ENCODE assay signal across 1 cellular context in the genomic region with DNA sequence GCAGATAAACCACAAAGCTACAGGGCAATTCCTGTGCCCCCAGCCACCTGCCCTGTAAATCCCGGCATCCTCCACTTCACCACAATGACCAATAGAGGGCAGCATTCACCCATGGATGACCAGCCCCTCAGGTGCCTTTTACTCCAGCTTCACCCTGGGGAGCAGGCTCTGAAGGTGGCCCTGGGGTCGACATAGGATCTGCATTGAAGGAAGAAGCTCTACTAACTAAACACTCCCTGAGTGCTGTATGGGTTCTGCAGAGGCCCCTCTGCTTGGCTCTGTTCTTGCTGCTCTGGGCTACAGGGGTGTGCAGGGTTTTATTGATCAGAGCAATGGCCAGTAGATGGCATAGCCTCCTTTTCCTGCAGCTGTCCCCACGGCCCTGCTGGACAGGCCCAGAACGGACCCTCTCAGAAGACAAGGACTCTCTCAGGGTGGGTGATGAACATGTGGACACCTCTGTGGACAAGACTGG.
TF ChIP-seq lines count a peak whose summit lies in the region.

No MANE protein-coding gene starts in this region.

TF ChIP-seq in HepG2, 621 proteins besides CTCF, POLR2A, EP300 and RAD21 (continued from another document and continues in another):
- TF ChIP-seq, protein P1, sequence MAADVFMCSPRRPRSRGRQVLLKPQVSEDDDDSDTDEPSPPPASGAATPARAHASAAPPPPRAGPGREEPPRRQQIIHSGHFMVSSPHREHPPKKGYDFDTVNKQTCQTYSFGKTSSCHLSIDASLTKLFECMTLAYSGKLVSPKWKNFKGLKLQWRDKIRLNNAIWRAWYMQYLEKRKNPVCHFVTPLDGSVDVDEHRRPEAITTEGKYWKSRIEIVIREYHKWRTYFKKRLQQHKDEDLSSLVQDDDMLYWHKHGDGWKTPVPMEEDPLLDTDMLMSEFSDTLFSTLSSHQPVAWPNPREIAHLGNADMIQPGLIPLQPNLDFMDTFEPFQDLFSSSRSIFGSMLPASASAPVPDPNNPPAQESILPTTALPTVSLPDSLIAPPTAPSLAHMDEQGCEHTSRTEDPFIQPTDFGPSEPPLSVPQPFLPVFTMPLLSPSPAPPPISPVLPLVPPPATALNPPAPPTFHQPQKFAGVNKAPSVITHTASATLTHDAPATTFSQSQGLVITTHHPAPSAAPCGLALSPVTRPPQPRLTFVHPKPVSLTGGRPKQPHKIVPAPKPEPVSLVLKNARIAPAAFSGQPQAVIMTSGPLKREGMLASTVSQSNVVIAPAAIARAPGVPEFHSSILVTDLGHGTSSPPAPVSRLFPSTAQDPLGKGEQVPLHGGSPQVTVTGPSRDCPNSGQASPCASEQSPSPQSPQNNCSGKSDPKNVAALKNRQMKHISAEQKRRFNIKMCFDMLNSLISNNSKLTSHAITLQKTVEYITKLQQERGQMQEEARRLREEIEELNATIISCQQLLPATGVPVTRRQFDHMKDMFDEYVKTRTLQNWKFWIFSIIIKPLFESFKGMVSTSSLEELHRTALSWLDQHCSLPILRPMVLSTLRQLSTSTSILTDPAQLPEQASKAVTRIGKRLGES (CRISPR knock-in tag; IDR thresholded peaks at IDR 0.05; ENCODE audit: borderline replicate concordance): no peak
- TF ChIP-seq MLLT10 (CRISPR knock-in tag; IDR thresholded peaks at IDR 0.05) (no peak), NAIF1 (CRISPR knock-in tag; IDR thresholded peaks at IDR 0.05; ENCODE audit: borderline replicate concordance) (no peak), ZBTB1 (CRISPR knock-in tag; IDR thresholded peaks at IDR 0.05; ENCODE audit: borderline replicate concordance) (no peak), ZNF33A (CRISPR knock-in tag; IDR thresholded peaks at IDR 0.05; ENCODE audit: borderline replicate concordance) (no peak), SALL2 (CRISPR knock-in tag; IDR thresholded peaks at IDR 0.05) (0 out of 2 replicates have a peak, but pooled peaks have one; percentile 12), SIN3A (IDR thresholded peaks at IDR 0.05; ENCODE audit: borderline replicate concordance, low read depth, low read length) (no peak), ZNF3 (CRISPR knock-in tag; IDR thresholded peaks at IDR 0.05) (no peak), PITX1 (CRISPR knock-in tag; IDR thresholded peaks at IDR 0.05) (peak; percentile 30; the same call in 1 of the 2 replicates), HES4 (CRISPR knock-in tag; IDR thresholded peaks at IDR 0.05; ENCODE audit: borderline replicate concordance) (no peak), ZNF235 (CRISPR knock-in tag; IDR thresholded peaks at IDR 0.05; ENCODE audit: borderline replicate concordance) (no peak), FOXA3 (CRISPR knock-in tag; IDR thresholded peaks at IDR 0.05) (no peak)
- TF ChIP-seq, protein P2, sequence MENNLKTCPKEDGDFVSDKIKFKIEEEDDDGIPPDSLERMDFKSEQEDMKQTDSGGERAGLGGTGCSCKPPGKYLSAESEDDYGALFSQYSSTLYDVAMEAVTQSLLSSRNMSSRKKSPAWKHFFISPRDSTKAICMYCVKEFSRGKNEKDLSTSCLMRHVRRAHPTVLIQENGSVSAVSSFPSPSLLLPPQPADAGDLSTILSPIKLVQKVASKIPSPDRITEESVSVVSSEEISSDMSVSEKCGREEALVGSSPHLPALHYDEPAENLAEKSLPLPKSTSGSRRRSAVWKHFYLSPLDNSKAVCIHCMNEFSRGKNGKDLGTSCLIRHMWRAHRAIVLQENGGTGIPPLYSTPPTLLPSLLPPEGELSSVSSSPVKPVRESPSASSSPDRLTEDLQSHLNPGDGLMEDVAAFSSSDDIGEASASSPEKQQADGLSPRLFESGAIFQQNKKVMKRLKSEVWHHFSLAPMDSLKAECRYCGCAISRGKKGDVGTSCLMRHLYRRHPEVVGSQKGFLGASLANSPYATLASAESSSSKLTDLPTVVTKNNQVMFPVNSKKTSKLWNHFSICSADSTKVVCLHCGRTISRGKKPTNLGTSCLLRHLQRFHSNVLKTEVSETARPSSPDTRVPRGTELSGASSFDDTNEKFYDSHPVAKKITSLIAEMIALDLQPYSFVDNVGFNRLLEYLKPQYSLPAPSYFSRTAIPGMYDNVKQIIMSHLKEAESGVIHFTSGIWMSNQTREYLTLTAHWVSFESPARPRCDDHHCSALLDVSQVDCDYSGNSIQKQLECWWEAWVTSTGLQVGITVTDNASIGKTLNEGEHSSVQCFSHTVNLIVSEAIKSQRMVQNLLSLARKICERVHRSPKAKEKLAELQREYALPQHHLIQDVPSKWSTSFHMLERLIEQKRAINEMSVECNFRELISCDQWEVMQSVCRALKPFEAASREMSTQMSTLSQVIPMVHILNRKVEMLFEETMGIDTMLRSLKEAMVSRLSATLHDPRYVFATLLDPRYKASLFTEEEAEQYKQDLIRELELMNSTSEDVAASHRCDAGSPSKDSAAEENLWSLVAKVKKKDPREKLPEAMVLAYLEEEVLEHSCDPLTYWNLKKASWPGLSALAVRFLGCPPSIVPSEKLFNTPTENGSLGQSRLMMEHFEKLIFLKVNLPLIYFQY (CRISPR knock-in tag; IDR thresholded peaks at IDR 0.05; ENCODE audit: borderline replicate concordance): no peak
- TF ChIP-seq, protein P3, sequence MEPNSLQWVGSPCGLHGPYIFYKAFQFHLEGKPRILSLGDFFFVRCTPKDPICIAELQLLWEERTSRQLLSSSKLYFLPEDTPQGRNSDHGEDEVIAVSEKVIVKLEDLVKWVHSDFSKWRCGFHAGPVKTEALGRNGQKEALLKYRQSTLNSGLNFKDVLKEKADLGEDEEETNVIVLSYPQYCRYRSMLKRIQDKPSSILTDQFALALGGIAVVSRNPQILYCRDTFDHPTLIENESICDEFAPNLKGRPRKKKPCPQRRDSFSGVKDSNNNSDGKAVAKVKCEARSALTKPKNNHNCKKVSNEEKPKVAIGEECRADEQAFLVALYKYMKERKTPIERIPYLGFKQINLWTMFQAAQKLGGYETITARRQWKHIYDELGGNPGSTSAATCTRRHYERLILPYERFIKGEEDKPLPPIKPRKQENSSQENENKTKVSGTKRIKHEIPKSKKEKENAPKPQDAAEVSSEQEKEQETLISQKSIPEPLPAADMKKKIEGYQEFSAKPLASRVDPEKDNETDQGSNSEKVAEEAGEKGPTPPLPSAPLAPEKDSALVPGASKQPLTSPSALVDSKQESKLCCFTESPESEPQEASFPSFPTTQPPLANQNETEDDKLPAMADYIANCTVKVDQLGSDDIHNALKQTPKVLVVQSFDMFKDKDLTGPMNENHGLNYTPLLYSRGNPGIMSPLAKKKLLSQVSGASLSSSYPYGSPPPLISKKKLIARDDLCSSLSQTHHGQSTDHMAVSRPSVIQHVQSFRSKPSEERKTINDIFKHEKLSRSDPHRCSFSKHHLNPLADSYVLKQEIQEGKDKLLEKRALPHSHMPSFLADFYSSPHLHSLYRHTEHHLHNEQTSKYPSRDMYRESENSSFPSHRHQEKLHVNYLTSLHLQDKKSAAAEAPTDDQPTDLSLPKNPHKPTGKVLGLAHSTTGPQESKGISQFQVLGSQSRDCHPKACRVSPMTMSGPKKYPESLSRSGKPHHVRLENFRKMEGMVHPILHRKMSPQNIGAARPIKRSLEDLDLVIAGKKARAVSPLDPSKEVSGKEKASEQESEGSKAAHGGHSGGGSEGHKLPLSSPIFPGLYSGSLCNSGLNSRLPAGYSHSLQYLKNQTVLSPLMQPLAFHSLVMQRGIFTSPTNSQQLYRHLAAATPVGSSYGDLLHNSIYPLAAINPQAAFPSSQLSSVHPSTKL (CRISPR knock-in tag; IDR thresholded peaks at IDR 0.05): peak; percentile 50
- TF ChIP-seq, protein P4, sequence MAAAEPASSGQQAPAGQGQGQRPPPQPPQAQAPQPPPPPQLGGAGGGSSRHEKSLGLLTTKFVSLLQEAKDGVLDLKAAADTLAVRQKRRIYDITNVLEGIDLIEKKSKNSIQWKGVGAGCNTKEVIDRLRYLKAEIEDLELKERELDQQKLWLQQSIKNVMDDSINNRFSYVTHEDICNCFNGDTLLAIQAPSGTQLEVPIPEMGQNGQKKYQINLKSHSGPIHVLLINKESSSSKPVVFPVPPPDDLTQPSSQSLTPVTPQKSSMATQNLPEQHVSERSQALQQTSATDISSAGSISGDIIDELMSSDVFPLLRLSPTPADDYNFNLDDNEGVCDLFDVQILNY (CRISPR knock-in tag; conservative IDR thresholded peaks at IDR 0.05): no peak
- TF ChIP-seq, protein P5, sequence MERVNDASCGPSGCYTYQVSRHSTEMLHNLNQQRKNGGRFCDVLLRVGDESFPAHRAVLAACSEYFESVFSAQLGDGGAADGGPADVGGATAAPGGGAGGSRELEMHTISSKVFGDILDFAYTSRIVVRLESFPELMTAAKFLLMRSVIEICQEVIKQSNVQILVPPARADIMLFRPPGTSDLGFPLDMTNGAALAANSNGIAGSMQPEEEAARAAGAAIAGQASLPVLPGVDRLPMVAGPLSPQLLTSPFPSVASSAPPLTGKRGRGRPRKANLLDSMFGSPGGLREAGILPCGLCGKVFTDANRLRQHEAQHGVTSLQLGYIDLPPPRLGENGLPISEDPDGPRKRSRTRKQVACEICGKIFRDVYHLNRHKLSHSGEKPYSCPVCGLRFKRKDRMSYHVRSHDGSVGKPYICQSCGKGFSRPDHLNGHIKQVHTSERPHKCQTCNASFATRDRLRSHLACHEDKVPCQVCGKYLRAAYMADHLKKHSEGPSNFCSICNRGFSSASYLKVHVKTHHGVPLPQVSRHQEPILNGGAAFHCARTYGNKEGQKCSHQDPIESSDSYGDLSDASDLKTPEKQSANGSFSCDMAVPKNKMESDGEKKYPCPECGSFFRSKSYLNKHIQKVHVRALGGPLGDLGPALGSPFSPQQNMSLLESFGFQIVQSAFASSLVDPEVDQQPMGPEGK (CRISPR knock-in tag; IDR thresholded peaks at IDR 0.05): peak; percentile 62
- TF ChIP-seq, protein P6, sequence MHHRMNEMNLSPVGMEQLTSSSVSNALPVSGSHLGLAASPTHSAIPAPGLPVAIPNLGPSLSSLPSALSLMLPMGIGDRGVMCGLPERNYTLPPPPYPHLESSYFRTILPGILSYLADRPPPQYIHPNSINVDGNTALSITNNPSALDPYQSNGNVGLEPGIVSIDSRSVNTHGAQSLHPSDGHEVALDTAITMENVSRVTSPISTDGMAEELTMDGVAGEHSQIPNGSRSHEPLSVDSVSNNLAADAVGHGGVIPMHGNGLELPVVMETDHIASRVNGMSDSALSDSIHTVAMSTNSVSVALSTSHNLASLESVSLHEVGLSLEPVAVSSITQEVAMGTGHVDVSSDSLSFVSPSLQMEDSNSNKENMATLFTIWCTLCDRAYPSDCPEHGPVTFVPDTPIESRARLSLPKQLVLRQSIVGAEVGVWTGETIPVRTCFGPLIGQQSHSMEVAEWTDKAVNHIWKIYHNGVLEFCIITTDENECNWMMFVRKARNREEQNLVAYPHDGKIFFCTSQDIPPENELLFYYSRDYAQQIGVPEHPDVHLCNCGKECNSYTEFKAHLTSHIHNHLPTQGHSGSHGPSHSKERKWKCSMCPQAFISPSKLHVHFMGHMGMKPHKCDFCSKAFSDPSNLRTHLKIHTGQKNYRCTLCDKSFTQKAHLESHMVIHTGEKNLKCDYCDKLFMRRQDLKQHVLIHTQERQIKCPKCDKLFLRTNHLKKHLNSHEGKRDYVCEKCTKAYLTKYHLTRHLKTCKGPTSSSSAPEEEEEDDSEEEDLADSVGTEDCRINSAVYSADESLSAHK (CRISPR knock-in tag; IDR thresholded peaks at IDR 0.05; ENCODE audit: borderline replicate concordance): no peak
- TF ChIP-seq, protein P7, sequence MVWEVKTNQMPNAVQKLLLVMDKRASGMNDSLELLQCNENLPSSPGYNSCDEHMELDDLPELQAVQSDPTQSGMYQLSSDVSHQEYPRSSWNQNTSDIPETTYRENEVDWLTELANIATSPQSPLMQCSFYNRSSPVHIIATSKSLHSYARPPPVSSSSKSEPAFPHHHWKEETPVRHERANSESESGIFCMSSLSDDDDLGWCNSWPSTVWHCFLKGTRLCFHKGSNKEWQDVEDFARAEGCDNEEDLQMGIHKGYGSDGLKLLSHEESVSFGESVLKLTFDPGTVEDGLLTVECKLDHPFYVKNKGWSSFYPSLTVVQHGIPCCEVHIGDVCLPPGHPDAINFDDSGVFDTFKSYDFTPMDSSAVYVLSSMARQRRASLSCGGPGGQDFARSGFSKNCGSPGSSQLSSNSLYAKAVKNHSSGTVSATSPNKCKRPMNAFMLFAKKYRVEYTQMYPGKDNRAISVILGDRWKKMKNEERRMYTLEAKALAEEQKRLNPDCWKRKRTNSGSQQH (CRISPR knock-in tag; IDR thresholded peaks at IDR 0.05; ENCODE audit: low read depth): no peak
- TF ChIP-seq, protein P8, sequence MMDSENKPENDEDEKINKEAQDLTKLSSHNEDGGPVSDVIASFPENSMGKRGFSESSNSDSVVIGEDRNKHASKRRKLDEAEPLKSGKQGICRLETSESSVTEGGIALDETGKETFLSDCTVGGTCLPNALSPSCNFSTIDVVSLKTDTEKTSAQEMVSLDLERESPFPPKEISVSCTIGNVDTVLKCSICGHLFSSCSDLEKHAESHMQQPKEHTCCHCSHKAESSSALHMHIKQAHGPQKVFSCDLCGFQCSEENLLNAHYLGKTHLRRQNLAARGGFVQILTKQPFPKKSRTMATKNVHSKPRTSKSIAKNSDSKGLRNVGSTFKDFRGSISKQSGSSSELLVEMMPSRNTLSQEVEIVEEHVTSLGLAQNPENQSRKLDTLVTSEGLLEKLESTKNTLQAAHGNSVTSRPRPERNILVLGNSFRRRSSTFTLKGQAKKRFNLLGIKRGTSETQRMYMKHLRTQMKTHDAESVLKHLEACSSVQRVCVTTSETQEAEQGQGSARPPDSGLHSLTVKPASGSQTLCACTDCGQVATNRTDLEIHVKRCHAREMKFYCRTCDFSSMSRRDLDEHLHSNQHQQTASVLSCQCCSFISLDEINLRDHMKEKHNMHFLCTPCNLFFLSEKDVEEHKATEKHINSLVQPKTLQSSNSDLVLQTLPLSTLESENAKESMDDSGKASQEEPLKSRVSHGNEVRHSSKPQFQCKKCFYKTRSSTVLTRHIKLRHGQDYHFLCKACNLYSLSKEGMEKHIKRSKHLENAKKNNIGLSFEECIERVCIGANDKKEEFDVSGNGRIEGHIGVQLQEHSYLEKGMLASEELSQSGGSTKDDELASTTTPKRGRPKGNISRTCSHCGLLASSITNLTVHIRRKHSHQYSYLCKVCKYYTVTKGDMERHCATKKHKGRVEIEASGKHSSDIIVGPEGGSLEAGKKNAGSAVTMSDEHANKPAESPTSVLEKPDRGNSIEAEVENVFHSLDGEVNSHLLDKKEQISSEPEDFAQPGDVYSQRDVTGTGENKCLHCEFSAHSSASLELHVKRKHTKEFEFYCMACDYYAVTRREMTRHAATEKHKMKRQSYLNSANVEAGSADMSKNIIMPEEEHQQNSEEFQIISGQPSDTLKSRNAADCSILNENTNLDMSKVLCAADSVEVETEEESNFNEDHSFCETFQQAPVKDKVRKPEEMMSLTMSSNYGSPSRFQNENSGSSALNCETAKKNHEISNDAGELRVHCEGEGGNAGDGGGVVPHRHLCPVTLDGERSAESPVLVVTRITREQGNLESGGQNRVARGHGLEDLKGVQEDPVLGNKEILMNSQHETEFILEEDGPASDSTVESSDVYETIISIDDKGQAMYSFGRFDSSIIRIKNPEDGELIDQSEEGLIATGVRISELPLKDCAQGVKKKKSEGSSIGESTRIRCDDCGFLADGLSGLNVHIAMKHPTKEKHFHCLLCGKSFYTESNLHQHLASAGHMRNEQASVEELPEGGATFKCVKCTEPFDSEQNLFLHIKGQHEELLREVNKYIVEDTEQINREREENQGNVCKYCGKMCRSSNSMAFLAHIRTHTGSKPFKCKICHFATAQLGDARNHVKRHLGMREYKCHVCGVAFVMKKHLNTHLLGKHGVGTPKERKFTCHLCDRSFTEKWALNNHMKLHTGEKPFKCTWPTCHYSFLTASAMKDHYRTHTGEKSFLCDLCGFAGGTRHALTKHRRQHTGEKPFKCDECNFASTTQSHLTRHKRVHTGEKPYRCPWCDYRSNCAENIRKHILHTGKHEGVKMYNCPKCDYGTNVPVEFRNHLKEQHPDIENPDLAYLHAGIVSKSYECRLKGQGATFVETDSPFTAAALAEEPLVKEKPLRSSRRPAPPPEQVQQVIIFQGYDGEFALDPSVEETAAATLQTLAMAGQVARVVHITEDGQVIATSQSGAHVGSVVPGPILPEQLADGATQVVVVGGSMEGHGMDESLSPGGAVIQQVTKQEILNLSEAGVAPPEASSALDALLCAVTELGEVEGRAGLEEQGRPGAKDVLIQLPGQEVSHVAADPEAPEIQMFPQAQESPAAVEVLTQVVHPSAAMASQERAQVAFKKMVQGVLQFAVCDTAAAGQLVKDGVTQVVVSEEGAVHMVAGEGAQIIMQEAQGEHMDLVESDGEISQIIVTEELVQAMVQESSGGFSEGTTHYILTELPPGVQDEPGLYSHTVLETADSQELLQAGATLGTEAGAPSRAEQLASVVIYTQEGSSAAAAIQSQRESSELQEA (CRISPR knock-in tag; IDR thresholded peaks at IDR 0.05; ENCODE audit: not compliant biosample characterization): peak; percentile 34
